In genomic region chr4:48375651-48376291, GRCh38 we compare ENCODE assay signal across 11 cellular contexts. TPM values are rescaled to one million over a fixed set of nuclear protein-coding genes. Genes with fewer than 3 reads are reported as not detected.
DNase-seq lines count a peak whose midpoint lies in the region; ATAC-seq and TF ChIP-seq lines count a peak whose summit lies in the region.
"Had no signal": no experiment of that assay in that cellular context is flagged by ENCODE, and none has a peak within 500 bp of the region (broad histone marks: within the 10 kb centered on the region; RNA-seq: fewer than 3 reads in every experiment).

No MANE protein-coding gene starts in this region.

- peaks cover 81% of the 10 kb centered on the region for H3K79me2 ChIP-seq in hepatocyte

- no peaks in the 10 kb centered on the region for H3K27me3 Mint-ChIP-seq in activated CD4-positive, alpha-beta T cell treated with anti-CD3 and anti-CD28 coated beads, Interleukin-2, amount 10 ng/mL, durations not matched to agents 24 days and 14 days
- H3K27me3 Mint-ChIP-seq: CD4-positive, CD25-positive, alpha-beta regulatory T cell had no signal

- H3K4me3 Mint-ChIP-seq in activated CD4-positive, alpha-beta T cell treated with anti-CD3 and anti-CD28 coated beads, Interleukin-2, amount 10 ng/mL, durations not matched to agents 24 days and 14 days, result no peak overlapping the region
- H3K4me3 Mint-ChIP-seq: CD4-positive, CD25-positive, alpha-beta regulatory T cell; neural crest cell had no signal

- no peak overlapping the region for H3K27ac Mint-ChIP-seq in activated CD4-positive, alpha-beta T cell treated with anti-CD3 and anti-CD28 coated beads, Interleukin-2, amount 10 ng/mL, durations not matched to agents 24 days and 14 days

- no peak overlapping the region for H2AFZ ChIP-seq in hepatocyte

- H3K36me3 Mint-ChIP-seq in activated CD4-positive, alpha-beta T cell treated with anti-CD3 and anti-CD28 coated beads, Interleukin-2, amount 10 ng/mL, durations not matched to agents 24 days and 14 days (ENCODE audit: low read depth), result peaks cover 26% of the 10 kb centered on the region

- intact Hi-C loops in Right ventricle myocardium superior (cut with DNase I), result no loop called here
- intact Hi-C loops in left ventricle myocardium inferior (cut with micrococcal nuclease), result no loop called here
- intact Hi-C loops in sciatic nerve (cut with DNase I), result no loop called here
- intact Hi-C loops in activated CD4-positive, alpha-beta T cell treated with anti-CD3 and anti-CD28 coated beads, Interleukin-2, amount 10 ng/mL, durations not matched to agents 24 days and 14 days (cut with micrococcal nuclease), result no loop called here

- ATAC-seq in Right ventricle myocardium superior (ENCODE audit: poor library complexity) (peak; percentile 29), sciatic nerve (no peak)

- H3K9ac ChIP-seq in SK-N-MC (ENCODE audit: insufficient read length), result no peak overlapping the region

- no peaks in the 10 kb centered on the region for H3K9me3 Mint-ChIP-seq in activated CD4-positive, alpha-beta T cell treated with anti-CD3 and anti-CD28 coated beads, Interleukin-2, amount 10 ng/mL, durations not matched to agents 24 days and 14 days
- H3K9me3 Mint-ChIP-seq: neural crest cell had no signal

- 59% methylated on average over 6 of the region's 6 CpGs for WGBS in hepatocyte (ENCODE audit: low lambda C conversion rate, missing lambda C conversion rate)

- peaks cover 13% of the 10 kb centered on the region for H3K4me1 ChIP-seq in left ventricle myocardium inferior
- peaks cover 7% of the 10 kb centered on the region for H3K4me1 ChIP-seq in hepatocyte (ENCODE audit: insufficient read depth)

- H3K4me3 ChIP-seq in left ventricle myocardium inferior (no peak overlapping the region), SK-N-MC (no peak overlapping the region), hepatocyte (no peak overlapping the region)
- H3K4me3 ChIP-seq: tibial artery had no signal

- H3K36me3 ChIP-seq in left ventricle myocardium inferior (no peaks in the 10 kb centered on the region), SK-N-MC (ENCODE audit: insufficient read depth, low read length) (peaks cover 8% of the 10 kb centered on the region), hepatocyte (replicated peaks; ENCODE audit: insufficient read depth, low read depth) (no peaks in the 10 kb centered on the region)
- H3K36me3 ChIP-seq: tibial artery had no signal

- no peak for TF ChIP-seq CTCF in left ventricle myocardium inferior (IDR thresholded peaks at IDR 0.05; ENCODE audit: borderline replicate concordance)
- TF ChIP-seq CTCF in hepatocyte (IDR thresholded peaks at IDR 0.05; ENCODE audit: poor library complexity), result no peak

- no peak for DNase-seq in Right ventricle myocardium superior
- DNase-seq in left ventricle myocardium inferior, result no peak
- no peak for DNase-seq in SK-N-MC (ENCODE audit: low read depth, low spot score)
- peak; percentile 36 for DNase-seq in hepatocyte (ENCODE audit: low spot score)
- no peak for DNase-seq in sciatic nerve (ENCODE audit: low spot score)
- DNase-seq in activated CD4-positive, alpha-beta T cell treated with anti-CD3 and anti-CD28 coated beads, Interleukin-2, amount 10 ng/mL, durations not matched to agents 24 days and 14 days, result no peak
- DNase-seq in NCI-H526 treated with DMSO at 0.1 percent for 48 hours (lab: John Stamatoyannopoulos, UW), result no peak
- DNase-seq in NK-92 treated with Interleukin-12 subunit alpha and Interleukin-12 subunit beta, amount 100 ng/mL, for 24 hours (lab: John Stamatoyannopoulos, UW), result no peak
- DNase-seq: CD4-positive, CD25-positive, alpha-beta regulatory T cell; tibial artery had no signal

- no peaks in the 10 kb centered on the region for H3K9me2 ChIP-seq in hepatocyte (replicated peaks; ENCODE audit: insufficient read depth)

- H3K27me3 ChIP-seq in left ventricle myocardium inferior (ENCODE audit: low read depth), result no peaks in the 10 kb centered on the region
- no peaks in the 10 kb centered on the region for H3K27me3 ChIP-seq in hepatocyte
- H3K27me3 ChIP-seq: tibial artery had no signal

- H3K4me1 Mint-ChIP-seq in activated CD4-positive, alpha-beta T cell treated with anti-CD3 and anti-CD28 coated beads, Interleukin-2, amount 10 ng/mL, durations not matched to agents 24 days and 14 days, result peaks cover 7% of the 10 kb centered on the region

- H3K9me3 ChIP-seq in left ventricle myocardium inferior (replicated peaks) (no peaks in the 10 kb centered on the region), SK-N-MC (ENCODE audit: low read depth, low read length) (no peaks in the 10 kb centered on the region), hepatocyte (ENCODE audit: low read depth) (no peaks in the 10 kb centered on the region)
- H3K9me3 ChIP-seq: tibial artery had no signal

- peak overlapping the region; percentile 30 for H3K4me2 ChIP-seq in hepatocyte

- H3K27ac ChIP-seq in left ventricle myocardium inferior (replicated peaks), result no peak overlapping the region
- H3K27ac ChIP-seq in SK-N-MC, result peak overlapping the region; percentile 68
- H3K27ac ChIP-seq in hepatocyte, result peak overlapping the region; percentile 66
- H3K27ac ChIP-seq: tibial artery had no signal

- peaks cover 5% of the 10 kb centered on the region for H4K20me1 ChIP-seq in hepatocyte (ENCODE audit: insufficient read depth, poor library complexity, severe bottlenecking)

RNA-seq across cellular contexts. Expression of gene SLAIN2, which starts 34.4 kb away (rescaled TPM):
- 110 TPM for total RNA-seq in Right ventricle myocardium superior
- 132 TPM for total RNA-seq in left ventricle myocardium inferior
- 67.6 and 101 TPM in 2 replicates for total RNA-seq in hepatocyte
- polyA plus RNA-seq in hepatocyte, result 30.9 and 40.1 TPM in 2 replicates
- total RNA-seq in sciatic nerve, result 103 TPM
- total RNA-seq in activated CD4-positive, alpha-beta T cell treated with anti-CD3 and anti-CD28 coated beads, Interleukin-2, amount 10 ng/mL, durations not matched to agents 24 days and 14 days, result 77.6 and 80.2 TPM in 2 replicates
